Comparison of ENCODE assay signal across 8 cellular contexts in the genomic region with DNA sequence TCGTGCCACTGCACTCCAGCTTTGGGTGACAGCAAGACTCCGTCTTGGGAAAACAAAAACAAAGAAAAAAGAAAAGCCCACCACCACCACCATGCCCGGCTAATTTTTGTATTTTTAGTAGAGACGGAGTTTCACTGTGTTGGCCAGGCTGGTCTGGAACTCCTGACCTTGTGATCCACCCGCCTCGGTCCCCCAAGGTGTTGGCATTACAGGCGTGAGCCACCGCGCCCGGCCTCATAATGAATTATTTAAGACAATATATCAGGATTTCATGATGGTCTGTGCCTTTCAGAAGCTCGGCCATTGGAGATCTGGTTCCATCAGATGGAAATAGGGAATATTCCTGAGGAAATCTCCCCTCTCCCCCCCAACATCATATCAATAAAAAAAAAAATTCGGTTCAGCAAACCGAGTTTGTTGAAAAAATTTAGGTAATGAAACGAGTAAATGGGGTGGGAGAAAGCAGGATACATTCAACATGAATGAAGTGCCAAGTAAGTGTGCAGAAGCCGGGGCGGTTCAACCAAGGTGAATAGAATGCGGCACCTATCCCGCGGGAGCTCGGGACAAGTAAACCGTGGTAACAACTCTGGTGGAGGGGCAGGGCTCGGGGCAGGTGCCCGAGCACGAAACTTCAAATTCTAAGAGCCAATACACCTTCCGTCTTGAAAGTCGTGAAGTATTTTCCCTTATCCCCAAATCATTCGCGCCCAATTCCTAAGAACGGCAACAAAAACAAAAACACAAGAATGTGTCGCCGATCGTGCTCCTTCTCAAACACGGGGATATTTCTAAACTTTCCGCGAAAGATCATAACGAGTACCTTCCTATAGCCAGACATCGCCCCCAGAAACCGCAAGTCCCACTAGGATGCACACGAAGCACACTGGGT. TPM values are rescaled to one million over a fixed set of nuclear protein-coding genes. Genes with fewer than 3 reads are reported as not detected.
DNase-seq lines count a peak whose midpoint lies in the region; ATAC-seq, FAIRE-seq and TF ChIP-seq lines count a peak whose summit lies in the region.

No MANE protein-coding gene starts in this region.

- H3K36me3 ChIP-seq in OCI-LY7 (ENCODE audit: insufficient read depth, low read length) (peaks cover 23% of the 10 kb centered on the region), ectodermal cell (ENCODE audit: control insufficient read depth, insufficient read depth, low read length) (no peaks in the 10 kb centered on the region)

- H3K4me3 Mint-ChIP-seq in nephron: peak overlapping the region; percentile 92 to 93 (median 93)

- H2AFZ ChIP-seq in OCI-LY7 (ENCODE audit: low read length): peak overlapping the region; percentile 89; the same call in 1 of the 2 replicates

- peaks cover 10% of the 10 kb centered on the region; the same call in 1 of the 2 replicates for H4K20me1 ChIP-seq in OCI-LY7 (ENCODE audit: insufficient read depth, low read length)

- H3K9me3 ChIP-seq in OCI-LY7 (ENCODE audit: low read length): no peaks in the 10 kb centered on the region
- no peaks in the 10 kb centered on the region for H3K9me3 ChIP-seq in ectodermal cell (ENCODE audit: control insufficient read depth, low read length)

- H3K36me3 Mint-ChIP-seq in nephron (ENCODE audit: low read depth): peaks cover 5% of the 10 kb centered on the region

- no peak for FAIRE-seq in HTR-8/SVneo (lab: Jason Lieb, UNC)

- H3K4me1 ChIP-seq in OCI-LY7 (ENCODE audit: insufficient read depth, low read length, poor library complexity, severe bottlenecking) (peaks cover 23% of the 10 kb centered on the region), ectodermal cell (ENCODE audit: control insufficient read depth, insufficient read depth, low read length) (no peaks in the 10 kb centered on the region)

- no TSS peak for BruUV-seq in OCI-LY7 (replicated peaks; lab: Mats Ljungman, UMichigan)

- H3K27me3 Mint-ChIP-seq in nephron (ENCODE audit: low read depth): peaks cover 3% of the 10 kb centered on the region

- 4 to 15% methylated on average over 29 to 38 of the region's 39 CpGs for WGBS in ectodermal cell, 2 experiments

- H3K27ac ChIP-seq in OCI-LY7 (ENCODE audit: low read depth, low read length, poor library complexity, severe bottlenecking) (no peak overlapping the region), ectodermal cell (ENCODE audit: insufficient read depth, low read depth, low read length, poor library complexity, severe bottlenecking) (no peak overlapping the region)

- H3K4me3 ChIP-seq in GM08714 (ENCODE audit: low read length) (peak overlapping the region; percentile 75), OCI-LY7 (ENCODE audit: low read depth, low read length, poor library complexity, severe bottlenecking) (peak overlapping the region; percentile 85), ectodermal cell (ENCODE audit: insufficient read depth, low read depth, low read length) (peak overlapping the region; percentile 61)

- ATAC-seq in HG02981 (IDR thresholded peaks at IDR 0.05; ENCODE audit: unreplicated experiment) (no peak), GM19035 (IDR thresholded peaks at IDR 0.05; ENCODE audit: unreplicated experiment) (no peak)

- H3K79me2 ChIP-seq in OCI-LY7 (ENCODE audit: insufficient read depth, low read depth, low read length): peaks cover 39% of the 10 kb centered on the region

- no peaks in the 10 kb centered on the region for H3K27me3 ChIP-seq in ectodermal cell (ENCODE audit: control insufficient read depth, insufficient read depth, low read length, poor library complexity, severe bottlenecking)

- POLR2A ChIA-PET in OCI-LY7 (lab: Charles Lee): interaction anchor here (1.0 kb wide), 1 partner anchor 17 kb away, joined by 7 read pairs; no protein-coding TSS in a partner anchor

- H3K9me2 ChIP-seq in OCI-LY7 (ENCODE audit: insufficient read depth, low read length): no peaks in the 10 kb centered on the region

- H3K4me1 Mint-ChIP-seq in nephron: peaks cover 4% of the 10 kb centered on the region

- TF ChIP-seq CTCF in OCI-LY7 (conservative IDR thresholded peaks at IDR 0.05; ENCODE audit: low read length): no peak
- no peak for TF ChIP-seq CTCF in nephron (IDR thresholded peaks at IDR 0.05; ENCODE audit: unreplicated experiment in 3 of 3)

- CTCF ChIA-PET in OCI-LY7 (lab: Charles Lee; ENCODE audit: unreplicated experiment): no interaction called here

- peak overlapping the region; percentile 77 for H3K4me2 ChIP-seq in OCI-LY7 (ENCODE audit: low read length)

- intact Hi-C loops in OCI-LY7 (cut with micrococcal nuclease; ENCODE audit: unreplicated experiment): loop anchor here (2.0 to 5.0 kb wide), 3 partner anchors 67 to 87 kb away; partner anchors contain the start of genes RBBP7 and SYAP1

- H3K27ac Mint-ChIP-seq in nephron: peak overlapping the region; percentile 55 to 77 (median 64)

- H3K9me3 Mint-ChIP-seq in nephron: no peaks in the 10 kb centered on the region

- DNase-seq in OCI-LY7 (ENCODE audit: low spot score) (peak; percentile 10), inferior parietal cortex (ENCODE audit: extremely low spot score) (no peak), HTR-8/SVneo (ENCODE audit: insufficient read length, low spot score) (no peak)

RNA-seq across cellular contexts. Expression of gene TXLNG, which starts 0.8 kb away (rescaled TPM):
- 16.2 and 16.9 TPM in 2 replicates for total RNA-seq in OCI-LY7 (2014; rRNA removed; shearing (Covaris generic))
- 20.1 and 22.0 TPM in 2 replicates for total RNA-seq in OCI-LY7 (2022)
- 17.8 TPM for polyA plus RNA-seq in ectodermal cell (2013, experiment 1 of 4)
- 18.4 TPM for polyA plus RNA-seq in ectodermal cell (2013, experiment 2 of 4)
- polyA plus RNA-seq in ectodermal cell (2013, experiment 3 of 4): 12.2 TPM
- 13.8 TPM for polyA plus RNA-seq in ectodermal cell (2013, experiment 4 of 4)
